ENCODE assay signal across 17 cellular contexts in the genomic region with DNA sequence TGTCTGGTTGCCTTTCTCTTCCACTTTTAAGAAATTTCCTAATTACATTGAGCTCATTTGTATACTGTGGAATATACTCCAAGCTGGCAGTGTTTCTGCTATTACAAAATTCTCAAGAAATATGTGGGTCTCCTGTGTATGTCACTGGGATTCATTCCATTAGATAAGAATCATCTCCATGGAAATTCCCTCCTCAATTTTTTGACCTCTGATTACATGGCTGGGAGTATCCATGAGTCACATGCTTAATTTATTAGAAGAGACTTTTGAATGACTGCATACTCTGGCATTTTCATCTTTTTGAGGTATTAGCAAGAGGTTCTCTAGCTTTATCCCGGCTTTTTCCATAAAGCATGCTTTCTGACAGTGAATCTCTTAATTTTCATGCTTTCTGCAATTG.
DNase-seq lines count a peak whose midpoint lies in the region; ATAC-seq and TF ChIP-seq lines count a peak whose summit lies in the region.
"Had no signal": no experiment of that assay in that cellular context is flagged by ENCODE, and none has a peak within 500 bp of the region (broad histone marks: within the 10 kb centered on the region; RNA-seq: fewer than 3 reads in every experiment).

No MANE protein-coding gene starts in this region.

- no peak overlapping the region for H3K9ac ChIP-seq in mammary epithelial cell (ENCODE audit: insufficient read depth, low read length)

- H3K4me3 ChIP-seq in mammary epithelial cell (replicated peaks in 1 of 3; ENCODE audit: insufficient read depth in 1 of 3, low read depth in 2 of 3, low read length in 3 of 3) (no peak overlapping the region), breast epithelium (no peak overlapping the region)
- H3K4me3 ChIP-seq: A549 had no signal

- intact Hi-C loops in mammary epithelial cell (cut with micrococcal nuclease), result no loop called here
- intact Hi-C loops in breast epithelium (cut with DNase I; ENCODE audit: low total_unique reads), result loop anchor here (5.0 kb wide), 1 partner anchor 497 kb away; no protein-coding TSS in a partner anchor

- POLR2A ChIA-PET in RWPE1 (lab: Yijun Ruan, JAX; ENCODE audit: low non-redundant PET), result no interaction called here

- DNase-seq in mammary epithelial cell, result peak; percentile 32
- DNase-seq in breast epithelium (ENCODE audit: low spot score in 2 of 2), result no peak
- DNase-seq in RWPE1 (ENCODE audit: low spot score), result peak; percentile 3
- DNase-seq in foreskin keratinocyte, result peak in 1 of 2 donors; percentile 56
- DNase-seq in NCI-H1436 (lab: John Stamatoyannopoulos, UW), result no peak
- DNase-seq in caudate nucleus (lab: John Stamatoyannopoulos, UW), result no peak
- no peak for DNase-seq in GF-D8 (lab: John Stamatoyannopoulos, UW)
- DNase-seq: AML-193; Caco-2; CD4-positive, alpha-beta T cell; GDM1; H9; IMR-90 had no signal

- in situ Hi-C loops in mammary epithelial cell (cut with MboI; ENCODE audit: low sequenced_read_pairs in 2 of 2), result no loop called here

- H2AFZ ChIP-seq in mammary epithelial cell (ENCODE audit: low read depth, low read length), result no peak overlapping the region

- H3K4me1 ChIP-seq in mammary epithelial cell (ENCODE audit: insufficient read depth, low read length) (no peaks in the 10 kb centered on the region), breast epithelium (no peaks in the 10 kb centered on the region), foreskin keratinocyte (no peaks in the 10 kb centered on the region)
- H3K4me1 ChIP-seq: A549, Caco-2 had no signal

- H3K27me3 ChIP-seq in mammary epithelial cell (ENCODE audit: insufficient read depth, low read length), result no peaks in the 10 kb centered on the region
- H3K27me3 ChIP-seq in breast epithelium, result no peaks in the 10 kb centered on the region
- H3K27me3 ChIP-seq in foreskin keratinocyte, result no peaks in the 10 kb centered on the region

- ATAC-seq in foreskin keratinocyte, result peak; percentile 15
- ATAC-seq: A549 had no signal

- H3K4me2 ChIP-seq in mammary epithelial cell (ENCODE audit: insufficient read depth, low read depth, low read length), result no peak overlapping the region
- H3K4me2 ChIP-seq: A549 had no signal

- BruUV-seq in mammary epithelial cell (replicated peaks; lab: Mats Ljungman, UMichigan), result no TSS peak

- 5% methylated on average over 1 of the region's 1 CpG for WGBS in mammary epithelial cell (ENCODE audit: low coverage, missing lambda C conversion rate)

- dilution Hi-C loops in mammary epithelial cell (cut with HindIII; ENCODE audit: low sequenced_read_pairs), result no loop called here

- TF ChIP-seq POLR2A in breast epithelium (IDR thresholded peaks at IDR 0.05), result no peak

- no peak overlapping the region for H3K27ac ChIP-seq in mammary epithelial cell (ENCODE audit: insufficient read depth, low read depth, low read length)
- no peak overlapping the region for H3K27ac ChIP-seq in breast epithelium
- H3K27ac ChIP-seq in RWPE1, result no peak overlapping the region
- no peak overlapping the region for H3K27ac ChIP-seq in foreskin keratinocyte
- H3K27ac ChIP-seq in caudate nucleus (ENCODE audit: low read depth, low read length), result no peak overlapping the region
- H3K27ac ChIP-seq: 22Rv1, A549, C4-2B, HL-60 had no signal

- TF ChIP-seq CTCF in mammary epithelial cell (conservative IDR thresholded peaks at IDR 0.05 in 1 of 2, IDR thresholded peaks at IDR 0.05 in 1 of 2; ENCODE audit: extremely low read depth in 1 of 2, insufficient read depth in 1 of 2, low read depth in 1 of 2, low read length in 2 of 2) (no peak), breast epithelium (IDR thresholded peaks at IDR 0.05) (no peak), RWPE1 (conservative IDR thresholded peaks at IDR 0.05; ENCODE audit: low read depth) (no peak), foreskin keratinocyte (conservative IDR thresholded peaks at IDR 0.05) (no peak)

- no peaks in the 10 kb centered on the region for H3K36me3 ChIP-seq in mammary epithelial cell (ENCODE audit: insufficient read depth, low read length)
- H3K36me3 ChIP-seq in breast epithelium, result peaks cover 5% of the 10 kb centered on the region

- H3K9me3 ChIP-seq in mammary epithelial cell (replicated peaks; ENCODE audit: insufficient read depth, low read length) (no peaks in the 10 kb centered on the region), breast epithelium (peaks cover 0 to 9% of the 10 kb centered on the region in 2 donors)
- H3K9me3 ChIP-seq: Caco-2 had no signal

- CTCF ChIA-PET in mammary epithelial cell (lab: Charles Lee; ENCODE audit: low non-redundant PET), result no interaction called here
- CTCF ChIA-PET in RWPE1 (lab: Yijun Ruan, JAX), result interaction anchor here (0.6 kb wide), 1 partner anchor 399 kb away, joined by 3 read pairs; no protein-coding TSS in a partner anchor

- no peaks in the 10 kb centered on the region for H4K20me1 ChIP-seq in mammary epithelial cell (ENCODE audit: insufficient read depth, low read length)

- no peaks in the 10 kb centered on the region for H3K79me2 ChIP-seq in mammary epithelial cell (ENCODE audit: insufficient read depth, low read length)

Comparison
In these comparisons a context has a peak if more than half of its experiments do, and no peak if none do; other contexts are left out.
1. DNase-seq: peak in mammary epithelial cell (single experiment) and RWPE1 (single experiment); none in breast epithelium (0 of 2), NCI-H1436 (single experiment), caudate nucleus (0 of 61) and GF-D8 (single experiment).